8 cellular contexts compared by ENCODE assay signal in the genomic region with DNA sequence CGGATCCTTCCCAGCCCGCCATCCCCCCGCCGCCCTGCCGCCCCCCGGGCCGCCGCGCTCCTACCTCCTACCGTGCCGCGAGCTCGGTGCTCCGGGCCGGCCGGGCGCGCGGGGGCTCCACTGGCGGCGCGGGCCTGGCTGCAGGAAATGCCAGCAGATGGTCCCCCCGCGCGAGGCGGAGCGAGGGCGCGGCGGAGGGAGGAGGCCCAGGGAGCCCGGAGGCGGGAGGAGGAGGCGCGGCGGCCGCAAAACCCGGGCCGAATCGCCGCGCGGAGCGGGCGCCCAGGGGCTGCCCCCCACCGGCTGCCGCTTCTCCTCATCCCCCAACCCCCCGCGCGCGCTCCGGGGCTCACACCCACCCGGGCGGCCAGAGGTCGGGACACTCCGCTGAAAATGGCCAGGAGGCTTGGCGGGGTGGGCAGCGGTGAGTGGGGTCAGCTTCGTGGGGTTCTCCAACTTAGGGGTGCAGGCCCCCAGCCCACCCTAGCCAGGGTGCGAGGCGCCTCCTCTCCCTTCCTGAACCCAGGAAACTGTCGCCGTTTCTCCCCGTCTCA. TPM values are rescaled to one million over a fixed set of nuclear protein-coding genes. Genes with fewer than 3 reads are reported as not detected.
DNase-seq lines count a peak whose midpoint lies in the region; ATAC-seq, FAIRE-seq and TF ChIP-seq lines count a peak whose summit lies in the region.

A gene with protein sequence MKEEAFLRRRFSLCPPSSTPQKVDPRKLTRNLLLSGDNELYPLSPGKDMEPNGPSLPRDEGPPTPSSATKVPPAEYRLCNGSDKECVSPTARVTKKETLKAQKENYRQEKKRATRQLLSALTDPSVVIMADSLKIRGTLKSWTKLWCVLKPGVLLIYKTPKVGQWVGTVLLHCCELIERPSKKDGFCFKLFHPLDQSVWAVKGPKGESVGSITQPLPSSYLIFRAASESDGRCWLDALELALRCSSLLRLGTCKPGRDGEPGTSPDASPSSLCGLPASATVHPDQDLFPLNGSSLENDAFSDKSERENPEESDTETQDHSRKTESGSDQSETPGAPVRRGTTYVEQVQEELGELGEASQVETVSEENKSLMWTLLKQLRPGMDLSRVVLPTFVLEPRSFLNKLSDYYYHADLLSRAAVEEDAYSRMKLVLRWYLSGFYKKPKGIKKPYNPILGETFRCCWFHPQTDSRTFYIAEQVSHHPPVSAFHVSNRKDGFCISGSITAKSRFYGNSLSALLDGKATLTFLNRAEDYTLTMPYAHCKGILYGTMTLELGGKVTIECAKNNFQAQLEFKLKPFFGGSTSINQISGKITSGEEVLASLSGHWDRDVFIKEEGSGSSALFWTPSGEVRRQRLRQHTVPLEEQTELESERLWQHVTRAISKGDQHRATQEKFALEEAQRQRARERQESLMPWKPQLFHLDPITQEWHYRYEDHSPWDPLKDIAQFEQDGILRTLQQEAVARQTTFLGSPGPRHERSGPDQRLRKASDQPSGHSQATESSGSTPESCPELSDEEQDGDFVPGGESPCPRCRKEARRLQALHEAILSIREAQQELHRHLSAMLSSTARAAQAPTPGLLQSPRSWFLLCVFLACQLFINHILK (minus strand): TSS at position 159 of the 554 bp plus-strand sequence. CDS start 36,162 bp downstream, outside the sequence.

- H3K9me3 Mint-ChIP-seq in naive B cell: peaks cover 0 to 3% (median 0%) of the 10 kb centered on the region in 7 donors
- H3K9me3 Mint-ChIP-seq in stimulated activated naive CD8-positive, alpha-beta T cell treated with anti-CD3 and anti-CD28 coated beads, Interleukin-15, amount 100 ng/mL, for 72 hours: no peaks in the 10 kb centered on the region

- TF ChIP-seq POLR2A in H54 (IDR thresholded peaks at IDR 0.05; ENCODE audit: low read depth, low read length): peak; percentile 79

- H3K36me3 Mint-ChIP-seq in naive B cell: no peaks in the 10 kb centered on the region

- no peak for ATAC-seq in naive B cell (ENCODE audit: low read depth in 2 of 2)
- peak; percentile 66 for ATAC-seq in stimulated activated naive CD8-positive, alpha-beta T cell treated with anti-CD3 and anti-CD28 coated beads, Interleukin-15, amount 100 ng/mL, for 72 hours
- ATAC-seq in GM21786 (IDR thresholded peaks at IDR 0.05; ENCODE audit: unreplicated experiment): no peak

- H3K27ac Mint-ChIP-seq in naive B cell: peak within 1 kb of the TSS in 2 of 6 donors; percentile 52 to 59
- peak within 1 kb of the TSS in 1 of 2 donors; percentile 56 for H3K27ac Mint-ChIP-seq in stimulated activated naive CD8-positive, alpha-beta T cell treated with anti-CD3 and anti-CD28 coated beads, Interleukin-15, amount 100 ng/mL, for 72 hours

- peaks cover 41 to 80% (median 48%) of the 10 kb centered on the region in 3 donors for H3K27me3 Mint-ChIP-seq in naive B cell
- H3K27me3 Mint-ChIP-seq in stimulated activated naive CD8-positive, alpha-beta T cell treated with anti-CD3 and anti-CD28 coated beads, Interleukin-15, amount 100 ng/mL, for 72 hours: peaks cover 28% of the 10 kb centered on the region

- H3K4me3 ChIP-seq in fibroblast of villous mesenchyme (ENCODE audit: low read depth, low read length): peak within 1 kb of the TSS; percentile 75

- H3K4me3 Mint-ChIP-seq in naive B cell: peak within 1 kb of the TSS; percentile 29 to 87 (median 66)
- peak within 1 kb of the TSS; percentile 62 to 77 for H3K4me3 Mint-ChIP-seq in stimulated activated naive CD8-positive, alpha-beta T cell treated with anti-CD3 and anti-CD28 coated beads, Interleukin-15, amount 100 ng/mL, for 72 hours

- TF ChIP-seq CTCF in fibroblast of villous mesenchyme (IDR thresholded peaks at IDR 0.05; ENCODE audit: insufficient read depth, low read depth, low read length) (no peak), GM10266 (IDR thresholded peaks at IDR 0.05; ENCODE audit: control insufficient read depth, insufficient read depth, low read depth, missing control alignments) (no peak)

- no peak for FAIRE-seq in H54 (lab: Jason Lieb, UNC)

- H3K4me1 Mint-ChIP-seq in naive B cell: peaks cover 7 to 26% (median 14%) of the 10 kb centered on the region in 3 donors
- H3K4me1 Mint-ChIP-seq in stimulated activated naive CD8-positive, alpha-beta T cell treated with anti-CD3 and anti-CD28 coated beads, Interleukin-15, amount 100 ng/mL, for 72 hours: peaks cover 65% of the 10 kb centered on the region

- peak; percentile 79 for DNase-seq in H54 (ENCODE audit: insufficient read length, low spot score)
- DNase-seq in OCI-M1 (lab: John Stamatoyannopoulos, UW): peak; percentile 58
- peak; percentile 51 for DNase-seq in activated naive CD4-positive, alpha-beta T cell treated with Interleukin-2 at 50 U/mL for 16 hours
- DNase-seq in fibroblast of villous mesenchyme (ENCODE audit: low read depth): peak; percentile 72
- no peak for DNase-seq in naive B cell
- DNase-seq in stimulated activated naive CD8-positive, alpha-beta T cell treated with anti-CD3 and anti-CD28 coated beads, Interleukin-15, amount 100 ng/mL, for 72 hours: peak; percentile 69 to 70
- no peak for DNase-seq in GM10266 (ENCODE audit: extremely low spot score)

RNA-seq across cellular contexts. Expression of the gene that starts here (rescaled TPM):
- total RNA-seq in fibroblast of villous mesenchyme: 49.7 and 55.7 TPM in 2 replicates
- polyA plus RNA-seq in naive B cell (ENCODE audit: low read depth in 6 of 6): under 1 TPM in 2 of 6 donors, not detected in 4; 0.12 to 0.25 TPM

Comparison
In these comparisons a context has a peak if more than half of its experiments do, and no peak if none do; other contexts are left out.
1. DNase-seq: peak in H54 (single experiment), OCI-M1 (single experiment), activated naive CD4-positive, alpha-beta T cell treated with Interleukin-2 at 50 U/mL for 16 hours (single experiment), fibroblast of villous mesenchyme (single experiment) and stimulated activated naive CD8-positive, alpha-beta T cell treated with anti-CD3 and anti-CD28 coated beads, Interleukin-15, amount 100 ng/mL, for 72 hours (2 of 2); none in naive B cell (single experiment) and GM10266 (single experiment).